1 cellular context compared by ENCODE assay signal in genomic region chr5:58649716-58650115, GRCh38.
A peak's percentile ranks its signal among the peaks of the same experiment; 100 is the strongest.
TF ChIP-seq lines count a peak whose summit lies in the region.

No MANE protein-coding gene starts in this region.

TF ChIP-seq in SK-N-SH, 30 proteins besides CTCF, POLR2A, EP300 and RAD21 (continued from another document):
- TF ChIP-seq ZBTB33 (IDR thresholded peaks at IDR 0.05; ENCODE audit: borderline replicate concordance, low read depth) = no peak
- peak; percentile 60 for TF ChIP-seq CHD2 (IDR thresholded peaks at IDR 0.05; ENCODE audit: low read length, partially characterized antibody)
- no peak for TF ChIP-seq REST (IDR thresholded peaks at IDR 0.05; ENCODE audit: low read depth, low read length)
- no peak for TF ChIP-seq SMC3 (IDR thresholded peaks at IDR 0.05; ENCODE audit: low read depth, low read length)
- TF ChIP-seq PBX3 (IDR thresholded peaks at IDR 0.05) = no peak
- TF ChIP-seq IRF3 (IDR thresholded peaks at IDR 0.05; ENCODE audit: low read depth, low read length) = no peak
- TF ChIP-seq USF2 (IDR thresholded peaks at IDR 0.05; ENCODE audit: borderline replicate concordance, low read depth, low read length) = no peak
- TF ChIP-seq MAX (IDR thresholded peaks at IDR 0.05; ENCODE audit: low read depth) = no peak
- no peak for TF ChIP-seq GABPA (IDR thresholded peaks at IDR 0.05; ENCODE audit: low read depth)
- TF ChIP-seq FOXJ3 (CRISPR knock-in tag; IDR thresholded peaks at IDR 0.05) = 0 out of 2 replicates have a peak, but pooled peaks have one; percentile 23
- TF ChIP-seq POLR2AphosphoS5 (IDR thresholded peaks at IDR 0.05; ENCODE audit: low read depth, low read length) = 0 out of 2 replicates have a peak, but pooled peaks have one; percentile 22
- no peak for TF ChIP-seq EZH2phosphoT487 (IDR thresholded peaks at IDR 0.05; ENCODE audit: borderline replicate concordance, low read depth)
- TF ChIP-seq NRF1 (IDR thresholded peaks at IDR 0.05; ENCODE audit: low read depth, low read length) = no peak
- peak; percentile 36; the same call in 1 of the 2 replicates for TF ChIP-seq TCF12 (IDR thresholded peaks at IDR 0.05)
- TF ChIP-seq GATA2 (CRISPR knock-in tag; IDR thresholded peaks at IDR 0.05) = peak; percentile 78
- TF ChIP-seq TEAD4 (IDR thresholded peaks at IDR 0.05; ENCODE audit: borderline replicate concordance, insufficient read depth) = no peak
- no peak for TF ChIP-seq MXI1 (IDR thresholded peaks at IDR 0.05; ENCODE audit: low read depth, low read length)
- TF ChIP-seq RCOR1 (IDR thresholded peaks at IDR 0.05; ENCODE audit: low read length) = peak; percentile 64
- no peak for TF ChIP-seq SIN3A (IDR thresholded peaks at IDR 0.05; ENCODE audit: borderline replicate concordance, low read depth, low read length)
- TF ChIP-seq YY1 (IDR thresholded peaks at IDR 0.05; ENCODE audit: low read depth) = no peak
- no peak for TF ChIP-seq JUND (IDR thresholded peaks at IDR 0.05)
- TF ChIP-seq MEF2A (IDR thresholded peaks at IDR 0.05; ENCODE audit: borderline replicate concordance, low read depth) = no peak
- TF ChIP-seq ELF1 (IDR thresholded peaks at IDR 0.05) = no peak
